In genomic region chr5:168377525-168377924, GRCh38 we compare ENCODE assay signal across 22 cellular contexts.
"Had no signal": no experiment of that assay in that cellular context is flagged by ENCODE, and none has a peak within 500 bp of the region (broad histone marks: within the 10 kb centered on the region; RNA-seq: fewer than 3 reads in every experiment).

No MANE protein-coding gene starts in this region.

- H3K36me3 Mint-ChIP-seq: stimulated activated naive B cell treated with anti-CD40 and anti-IgM and Interleukin-4, amounts not matched to agents 10 μg/mL and 1 μg/mL and 100 μg/mL, for 72 hours had no signal

- H3K4me3 Mint-ChIP-seq: activated naive CD4-positive, alpha-beta T cell treated with anti-CD3 and anti-CD28 coated beads for 36 hours; activated T-cell treated with anti-CD3 and anti-CD28 coated beads, Interleukin-2, amount 50 U/mL, for 24 hours; nephron; stimulated activated naive B cell treated with anti-CD40 and anti-IgM and Interleukin-4, amounts not matched to agents 10 μg/mL and 1 μg/mL and 100 μg/mL, for 72 hours had no signal

- ATAC-seq: activated CD4-positive, CD25-positive, alpha-beta regulatory T cell treated with anti-CD3 and anti-CD28 coated beads, Interleukin-2, amount 50 U/mL, for 24 hours; esophagus mucosa; gastrocnemius medialis; left lung; stimulated activated naive B cell treated with anti-CD40 and anti-IgM and Interleukin-4, amounts not matched to agents 10 μg/mL and 1 μg/mL and 100 μg/mL, for 72 hours; upper lobe of right lung had no signal

- DNase-seq: activated CD4-positive, alpha-beta T cell treated with anti-CD3 and anti-CD28 coated beads, Interleukin-2, amount 50 U/mL, for 4 hours; activated naive CD4-positive, alpha-beta T cell treated with anti-CD3 and anti-CD28 coated beads for 36 hours; activated T-cell treated with anti-CD3 and anti-CD28 coated beads, Interleukin-2, amount 50 U/mL, for 24 hours; aorta; brain microvascular endothelial cell; cerebellar nuclear complex; cortex of kidney; effector CD8-positive, alpha-beta T cell; gastrocnemius medialis; head of caudate nucleus; left lung; mammary epithelial cell; midbrain; sigmoid colon; spleen; stimulated activated naive B cell treated with anti-CD40 and anti-IgM and Interleukin-4, amounts not matched to agents 10 μg/mL and 1 μg/mL and 100 μg/mL, for 72 hours; upper lobe of right lung had no signal

- H3K36me3 ChIP-seq: brain microvascular endothelial cell, gastrocnemius medialis, left lung, sigmoid colon, spleen, thoracic aorta, upper lobe of right lung had no signal

- H3K4me3 ChIP-seq: gastrocnemius medialis, left lung, sigmoid colon, spleen, thoracic aorta, upper lobe of right lung had no signal

- H3K27me3 ChIP-seq: brain microvascular endothelial cell, gastrocnemius medialis, left lung, sigmoid colon, spleen, upper lobe of right lung had no signal

- H3K4me1 Mint-ChIP-seq: stimulated activated naive B cell treated with anti-CD40 and anti-IgM and Interleukin-4, amounts not matched to agents 10 μg/mL and 1 μg/mL and 100 μg/mL, for 72 hours had no signal

- H3K27ac ChIP-seq: brain microvascular endothelial cell, gastrocnemius medialis, left lung, parathyroid adenoma, sigmoid colon, spleen, thoracic aorta, upper lobe of right lung had no signal

- H3K27me3 Mint-ChIP-seq: activated T-cell treated with anti-CD3 and anti-CD28 coated beads, Interleukin-2, amount 50 U/mL, for 24 hours; stimulated activated naive B cell treated with anti-CD40 and anti-IgM and Interleukin-4, amounts not matched to agents 10 μg/mL and 1 μg/mL and 100 μg/mL, for 72 hours had no signal

- H3K4me1 ChIP-seq: gastrocnemius medialis, left lung, parathyroid adenoma, sigmoid colon, spleen, upper lobe of right lung had no signal

- H3K9me3 ChIP-seq: gastrocnemius medialis, left lung, sigmoid colon, spleen, thoracic aorta, upper lobe of right lung had no signal

- H3K9me3 Mint-ChIP-seq: activated naive CD4-positive, alpha-beta T cell treated with anti-CD3 and anti-CD28 coated beads for 36 hours; activated T-cell treated with anti-CD3 and anti-CD28 coated beads, Interleukin-2, amount 50 U/mL, for 24 hours; nephron had no signal

- H3K27ac Mint-ChIP-seq: activated naive CD4-positive, alpha-beta T cell treated with anti-CD3 and anti-CD28 coated beads for 36 hours; activated T-cell treated with anti-CD3 and anti-CD28 coated beads, Interleukin-2, amount 50 U/mL, for 24 hours; nephron; stimulated activated naive B cell treated with anti-CD40 and anti-IgM and Interleukin-4, amounts not matched to agents 10 μg/mL and 1 μg/mL and 100 μg/mL, for 72 hours had no signal
